Comparison of ENCODE assay signal across 8 cellular contexts in genomic region chr19:55516878-55517620, GRCh38. TPM values are rescaled to one million over a fixed set of nuclear protein-coding genes. Genes with fewer than 3 reads are reported as not detected.
DNase-seq lines count a peak whose midpoint lies in the region; ATAC-seq and TF ChIP-seq lines count a peak whose summit lies in the region.

No MANE protein-coding gene starts in this region.

- H3K4me1 ChIP-seq in lower lobe of right lung, result peaks cover 4% of the 10 kb centered on the region

- CTCF ChIA-PET in CD4-positive, alpha-beta T cell (lab: Charles Lee), result interaction anchor here (1.3 kb wide), 2 partner anchors 114 to 116 kb away, joined by 3 to 4 read pairs; no protein-coding TSS in a partner anchor
- CTCF ChIA-PET in activated CD4-positive, alpha-beta memory T cell treated with anti-CD3 and anti-CD28 coated beads for 36 hours (lab: Charles Lee), result interaction anchor here (0.7 to 1.9 kb wide), 8 partner anchors 12 to 136 kb away, joined by 3 to 19 read pairs (median 6); partner anchors contain the start of genes ZNF784 and ZNF865

- no peaks in the 10 kb centered on the region for H3K27me3 Mint-ChIP-seq in CD4-positive, alpha-beta T cell
- peaks cover 11% of the 10 kb centered on the region for H3K27me3 Mint-ChIP-seq in activated CD4-positive, alpha-beta memory T cell treated with anti-CD3 and anti-CD28 coated beads for 36 hours

- POLR2A ChIA-PET in CD4-positive, alpha-beta T cell (lab: Charles Lee), result no interaction called here
- POLR2A ChIA-PET in activated CD4-positive, alpha-beta memory T cell treated with anti-CD3 and anti-CD28 coated beads for 36 hours (lab: Charles Lee), result no interaction called here

- peak overlapping the region; percentile 58 for H3K4me3 ChIP-seq in lower lobe of right lung

- peak; percentile 78 for TF ChIP-seq CTCF in CD4-positive, alpha-beta T cell (IDR thresholded peaks at IDR 0.05)
- TF ChIP-seq CTCF in lower lobe of right lung (IDR thresholded peaks at IDR 0.05), result peak; percentile 78

- intact Hi-C loops in CD4-positive, alpha-beta T cell (cut with DNase I, micrococcal nuclease), result loop anchor here (1.0 to 5.0 kb wide), 4 partner anchors 70 to 655 kb away; no protein-coding TSS in a partner anchor
- intact Hi-C loops in activated CD4-positive, alpha-beta memory T cell treated with anti-CD3 and anti-CD28 coated beads for 36 hours (cut with micrococcal nuclease), result loop anchor here (1.0 to 10.0 kb wide), 3 partner anchors 89 to 288 kb away; no protein-coding TSS in a partner anchor
- intact Hi-C loops in lower lobe of right lung (cut with DNase I), result no loop called here

- no peaks in the 10 kb centered on the region for H3K27me3 ChIP-seq in CD4-positive, alpha-beta T cell (ENCODE audit: control insufficient read depth, insufficient read depth, low read length)
- no peaks in the 10 kb centered on the region for H3K27me3 ChIP-seq in lower lobe of right lung (ENCODE audit: low read depth)

- ATAC-seq in CD4-positive, alpha-beta T cell (ENCODE audit: poor library complexity), result peak; percentile 100
- ATAC-seq in GM19452 (IDR thresholded peaks at IDR 0.05; ENCODE audit: unreplicated experiment) (peak; percentile 99), HG03575 (IDR thresholded peaks at IDR 0.05; ENCODE audit: extremely low read depth, insufficient number of reproducible peaks, low FRiP score, unreplicated experiment) (peak; percentile 58), lower lobe of right lung (peak; percentile 99)

- H3K27ac Mint-ChIP-seq in CD4-positive, alpha-beta T cell, result peak overlapping the region; percentile 73
- H3K27ac Mint-ChIP-seq in activated CD4-positive, alpha-beta memory T cell treated with anti-CD3 and anti-CD28 coated beads for 36 hours, result no peak overlapping the region

- peaks cover 4% of the 10 kb centered on the region for H3K4me1 Mint-ChIP-seq in CD4-positive, alpha-beta T cell (ENCODE audit: low read depth)
- peaks cover 3% of the 10 kb centered on the region for H3K4me1 Mint-ChIP-seq in activated CD4-positive, alpha-beta memory T cell treated with anti-CD3 and anti-CD28 coated beads for 36 hours (ENCODE audit: low read depth)

- DNase-seq in CD4-positive, alpha-beta T cell, result peak; percentile 82 to 94 (median 86)
- DNase-seq in NCI-H82 (lab: John Stamatoyannopoulos, UW), result peak; percentile 95
- peak; percentile 93 for DNase-seq in activated CD4-positive, alpha-beta memory T cell treated with anti-CD3 and anti-CD28 coated beads for 36 hours
- peak; percentile 96 for DNase-seq in ecto neural progenitor cell (ENCODE audit: low spot score)
- peak; percentile 93 for DNase-seq in lower lobe of right lung
- DNase-seq in stimulated activated CD4-positive, alpha-beta T cell treated with anti-CD3 and anti-CD28 coated beads, TNF-alpha, amount 100 ng/mL, for 1 hour (ENCODE audit: low read depth in 3 of 3, low spot score in 1 of 3), result peak; percentile 87 to 90 (median 88)

- peak overlapping the region; percentile 37 for H3K27ac ChIP-seq in CD4-positive, alpha-beta T cell (ENCODE audit: low read depth, low read length)
- peak overlapping the region; percentile 89 for H3K27ac ChIP-seq in lower lobe of right lung

- no peaks in the 10 kb centered on the region for H3K36me3 ChIP-seq in lower lobe of right lung

- H3K9me3 Mint-ChIP-seq in CD4-positive, alpha-beta T cell, result no peaks in the 10 kb centered on the region
- H3K9me3 Mint-ChIP-seq in activated CD4-positive, alpha-beta memory T cell treated with anti-CD3 and anti-CD28 coated beads for 36 hours, result no peaks in the 10 kb centered on the region

- no peaks in the 10 kb centered on the region for H3K36me3 Mint-ChIP-seq in CD4-positive, alpha-beta T cell (ENCODE audit: low read depth)
- no peaks in the 10 kb centered on the region for H3K36me3 Mint-ChIP-seq in activated CD4-positive, alpha-beta memory T cell treated with anti-CD3 and anti-CD28 coated beads for 36 hours

- H3K9me3 ChIP-seq in CD4-positive, alpha-beta T cell (ENCODE audit: control insufficient read depth, low read length), result no peaks in the 10 kb centered on the region
- H3K9me3 ChIP-seq in lower lobe of right lung, result no peaks in the 10 kb centered on the region

- peak overlapping the region; percentile 74 for H3K4me3 Mint-ChIP-seq in CD4-positive, alpha-beta T cell
- peak overlapping the region; percentile 64 for H3K4me3 Mint-ChIP-seq in activated CD4-positive, alpha-beta memory T cell treated with anti-CD3 and anti-CD28 coated beads for 36 hours

RNA-seq across cellular contexts. Expression of gene SBK2, which starts 19.9 kb away (rescaled TPM):
- total RNA-seq in CD4-positive, alpha-beta T cell, result not detected
- total RNA-seq in activated CD4-positive, alpha-beta memory T cell treated with anti-CD3 and anti-CD28 coated beads for 36 hours, result not detected
- total RNA-seq in lower lobe of right lung, result not detected

RNA-seq across cellular contexts. Expression of gene SBK3, which starts 28.3 kb away (rescaled TPM):
- total RNA-seq in CD4-positive, alpha-beta T cell, result not detected
- total RNA-seq in activated CD4-positive, alpha-beta memory T cell treated with anti-CD3 and anti-CD28 coated beads for 36 hours, result not detected
- 0.80 TPM for total RNA-seq in lower lobe of right lung

RNA-seq across cellular contexts. Expression of gene SSC5D, which starts 28.8 kb away (rescaled TPM):
- total RNA-seq in CD4-positive, alpha-beta T cell, result 1 to 10 TPM in 1 of 2 experiments, under 1 TPM in 1; 0.42 to 1.3 TPM
- under 1 TPM in 1 of 2 experiments, not detected in 1; 0.33 TPM for total RNA-seq in activated CD4-positive, alpha-beta memory T cell treated with anti-CD3 and anti-CD28 coated beads for 36 hours
- 4.7 TPM for total RNA-seq in lower lobe of right lung

RNA-seq across cellular contexts. Expression of gene NAT14, which starts 32.1 kb away (rescaled TPM):
- 10 to 100 TPM; 10.5 to 14.7 TPM for total RNA-seq in CD4-positive, alpha-beta T cell
- total RNA-seq in activated CD4-positive, alpha-beta memory T cell treated with anti-CD3 and anti-CD28 coated beads for 36 hours, result 10 to 100 TPM in 1 of 2 experiments, 1 to 10 TPM in 1; 8.5 to 12.9 TPM
- 16.6 TPM for total RNA-seq in lower lobe of right lung

RNA-seq across cellular contexts. Expression of gene ZNF628, which starts 40.6 kb away (rescaled TPM):
- 10 to 100 TPM; 26.6 to 27.2 TPM for total RNA-seq in CD4-positive, alpha-beta T cell
- total RNA-seq in activated CD4-positive, alpha-beta memory T cell treated with anti-CD3 and anti-CD28 coated beads for 36 hours, result 1 to 10 TPM; 5.8 to 6.9 TPM
- 7.1 TPM for total RNA-seq in lower lobe of right lung

Comparison
In these comparisons a context has a peak if more than half of its experiments do, and no peak if none do; other contexts are left out.
1. Peak in every context shown above with its lines: DNase-seq, ATAC-seq, H3K4me3 ChIP-seq and H3K27ac ChIP-seq.